Comparison of ENCODE assay signal across 8 cellular contexts in the genomic region with DNA sequence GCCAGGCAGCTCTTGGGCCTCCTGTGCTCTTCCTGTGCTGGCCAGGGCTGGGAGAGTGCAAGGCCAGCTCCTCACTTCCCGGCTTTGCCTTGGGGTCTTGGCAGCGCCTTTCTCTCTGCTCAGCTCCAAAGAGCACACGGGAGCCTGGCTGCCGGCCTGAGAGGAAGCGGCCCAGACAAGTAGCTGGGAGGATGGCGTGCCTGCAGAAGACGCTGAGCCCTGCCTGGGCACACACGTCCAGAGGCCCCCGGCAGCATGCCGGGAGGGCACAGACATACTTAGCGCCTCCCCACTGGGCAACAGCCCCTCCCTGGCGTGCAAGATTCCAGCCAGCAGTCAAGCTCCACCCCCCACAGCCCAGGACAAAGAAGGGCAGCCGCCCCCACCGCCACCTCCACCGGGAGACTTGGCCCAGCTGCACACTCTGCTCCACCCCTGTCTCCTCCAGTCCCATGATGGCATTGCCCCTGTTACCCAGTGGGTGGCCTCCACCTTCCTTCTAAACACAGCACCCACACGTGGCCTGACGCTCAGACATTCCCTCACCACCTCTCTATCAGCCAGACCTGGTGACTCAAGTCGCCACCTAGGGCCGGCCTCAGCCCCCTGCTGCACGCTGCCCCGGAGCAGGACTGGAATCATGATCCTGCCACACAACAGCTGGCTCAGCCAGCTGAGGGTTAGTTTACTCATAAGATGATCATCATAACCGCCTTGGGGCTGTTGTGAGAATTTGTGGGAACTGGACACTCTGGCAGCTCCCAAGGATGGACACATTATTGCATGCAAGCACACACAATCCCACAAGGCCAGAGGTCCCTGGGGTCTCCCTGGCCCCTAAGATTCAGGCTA. TPM values are rescaled to one million over a fixed set of nuclear protein-coding genes. Genes with fewer than 3 reads are reported as not detected.
DNase-seq lines count a peak whose midpoint lies in the region; ATAC-seq and TF ChIP-seq lines count a peak whose summit lies in the region.

No MANE protein-coding gene starts in this region.

- intact Hi-C loops in Right ventricle myocardium inferior (cut with DNase I): loop anchor here (2.0 kb wide), 1 partner anchor 37 kb away; no protein-coding TSS in a partner anchor

- TF ChIP-seq CTCF in GM12872 (IDR thresholded peaks at IDR 0.05; ENCODE audit: insufficient read depth, low read depth, low read length): peak; percentile 73
- peak; percentile 61 for TF ChIP-seq CTCF in parathyroid adenoma (IDR thresholded peaks at IDR 0.05)

- no peaks in the 10 kb centered on the region for H3K79me2 ChIP-seq in parathyroid adenoma

- H3K9me3 ChIP-seq in parathyroid adenoma (ENCODE audit: control insufficient read depth, low read length): no peaks in the 10 kb centered on the region

- H3K36me3 Mint-ChIP-seq in activated naive CD8-positive, alpha-beta T cell treated with anti-CD3 and anti-CD28 coated beads, Interleukin-2, amount 10 ng/mL, durations not matched to agents 7 days and 5 days: no peaks in the 10 kb centered on the region

- peaks cover 18% of the 10 kb centered on the region for H3K4me1 Mint-ChIP-seq in activated naive CD8-positive, alpha-beta T cell treated with anti-CD3 and anti-CD28 coated beads, Interleukin-2, amount 10 ng/mL, durations not matched to agents 7 days and 5 days

- H3K36me3 ChIP-seq in parathyroid adenoma (ENCODE audit: control insufficient read depth, insufficient read depth, low read length): no peaks in the 10 kb centered on the region

- peaks cover 2% of the 10 kb centered on the region for H3K27me3 Mint-ChIP-seq in activated naive CD8-positive, alpha-beta T cell treated with anti-CD3 and anti-CD28 coated beads, Interleukin-2, amount 10 ng/mL, durations not matched to agents 7 days and 5 days

- peak overlapping the region; percentile 44 for H3K27ac ChIP-seq in parathyroid adenoma

- H3K4me3 ChIP-seq in parathyroid adenoma (ENCODE audit: low read depth, low read length): no peak overlapping the region

- H3K9ac ChIP-seq in parathyroid adenoma: no peak overlapping the region

- H3K4me3 Mint-ChIP-seq in activated naive CD8-positive, alpha-beta T cell treated with anti-CD3 and anti-CD28 coated beads, Interleukin-2, amount 10 ng/mL, durations not matched to agents 7 days and 5 days: peak overlapping the region; percentile 28

- H2AFZ ChIP-seq in parathyroid adenoma: peak overlapping the region; percentile 83

- peaks cover 7% of the 10 kb centered on the region for H3K4me1 ChIP-seq in parathyroid adenoma

- DNase-seq in HPDE6-E6E7 (ENCODE audit: extremely low spot score) (peak; percentile 97), RPMI7951 (ENCODE audit: low read depth) (peak; percentile 99), Right ventricle myocardium inferior (ENCODE audit: missing footprints) (peak; percentile 83), GDM1 (lab: John Stamatoyannopoulos, UW) (no peak)
- DNase-seq in activated naive CD8-positive, alpha-beta T cell treated with anti-CD3 and anti-CD28 coated beads, Interleukin-2, amount 10 ng/mL, durations not matched to agents 7 days and 5 days: peak; percentile 53

- H3K27ac Mint-ChIP-seq in activated naive CD8-positive, alpha-beta T cell treated with anti-CD3 and anti-CD28 coated beads, Interleukin-2, amount 10 ng/mL, durations not matched to agents 7 days and 5 days: peak overlapping the region; percentile 6

- peak; percentile 84 for ATAC-seq in activated naive CD8-positive, alpha-beta T cell treated with anti-CD3 and anti-CD28 coated beads, Interleukin-2, amount 10 ng/mL, durations not matched to agents 7 days and 5 days (ENCODE audit: low read depth)
- ATAC-seq in Right ventricle myocardium inferior: peak; percentile 84
- ATAC-seq in HG03097 (IDR thresholded peaks at IDR 0.05; ENCODE audit: low FRiP score, unreplicated experiment): no peak

- no peaks in the 10 kb centered on the region for H3K27me3 ChIP-seq in parathyroid adenoma (ENCODE audit: control insufficient read depth, insufficient read depth, low read length)

- H3K9me3 Mint-ChIP-seq in activated naive CD8-positive, alpha-beta T cell treated with anti-CD3 and anti-CD28 coated beads, Interleukin-2, amount 10 ng/mL, durations not matched to agents 7 days and 5 days: no peaks in the 10 kb centered on the region

- H3K4me2 ChIP-seq in parathyroid adenoma (ENCODE audit: low read length): peak overlapping the region; percentile 24

- POLR2A ChIA-PET in activated naive CD8-positive, alpha-beta T cell treated with anti-CD3 and anti-CD28 coated beads, Interleukin-2, amount 10 ng/mL, durations not matched to agents 7 days and 5 days (lab: Charles Lee): interaction anchor here (1.2 kb wide), 1 partner anchor 18 kb away, joined by 4 read pairs; no protein-coding TSS in a partner anchor

RNA-seq across cellular contexts. Expression of gene SGCA, which starts 12.4 kb away (rescaled TPM):
- not detected in 2 replicates for total RNA-seq in RPMI7951 (2014; rRNA removed; shearing (Covaris generic))
- not detected for total RNA-seq in activated naive CD8-positive, alpha-beta T cell treated with anti-CD3 and anti-CD28 coated beads, Interleukin-2, amount 10 ng/mL, durations not matched to agents 7 days and 5 days
- 151 TPM for total RNA-seq in Right ventricle myocardium inferior

RNA-seq across cellular contexts. Expression of gene COL1A1, which starts 23.2 kb away (rescaled TPM):
- 239 and 259 TPM in 2 replicates for total RNA-seq in RPMI7951 (2014; rRNA removed; shearing (Covaris generic))
- under 1 TPM; 0.78 to 0.96 TPM for total RNA-seq in activated naive CD8-positive, alpha-beta T cell treated with anti-CD3 and anti-CD28 coated beads, Interleukin-2, amount 10 ng/mL, durations not matched to agents 7 days and 5 days
- total RNA-seq in Right ventricle myocardium inferior: 28.2 TPM

RNA-seq across cellular contexts. Expression of gene PPP1R9B, which starts 27.7 kb away (rescaled TPM):
- 9.5 and 12.8 TPM in 2 replicates for total RNA-seq in RPMI7951 (2014; rRNA removed; shearing (Covaris generic))
- total RNA-seq in activated naive CD8-positive, alpha-beta T cell treated with anti-CD3 and anti-CD28 coated beads, Interleukin-2, amount 10 ng/mL, durations not matched to agents 7 days and 5 days: 100 to 1,000 TPM; 114 to 116 TPM
- total RNA-seq in Right ventricle myocardium inferior: 38.4 TPM

RNA-seq across cellular contexts. Expression of gene SAMD14, which starts 48.2 kb away (rescaled TPM):
- 0.10 and 0.24 TPM in 2 replicates for total RNA-seq in RPMI7951 (2014; rRNA removed; shearing (Covaris generic))
- total RNA-seq in activated naive CD8-positive, alpha-beta T cell treated with anti-CD3 and anti-CD28 coated beads, Interleukin-2, amount 10 ng/mL, durations not matched to agents 7 days and 5 days: under 1 TPM; 0.11 to 0.19 TPM
- 1.7 TPM for total RNA-seq in Right ventricle myocardium inferior

Comparison
In these comparisons a context has a peak if more than half of its experiments do, and no peak if none do; other contexts are left out.
1. RNA of gene SGCA, which starts 12.4 kb away (total RNA-seq): 151 TPM in Right ventricle myocardium inferior (single experiment); not detected in RPMI7951 and not detected in activated naive CD8-positive, alpha-beta T cell treated with anti-CD3 and anti-CD28 coated beads, Interleukin-2, amount 10 ng/mL, durations not matched to agents 7 days and 5 days; every median in the first group is over 100 times any median in the second.
2. RNA of gene COL1A1, which starts 23.2 kb away (total RNA-seq): 239 to 259 TPM in RPMI7951 and 28.2 TPM in Right ventricle myocardium inferior (single experiment); 0.78 to 0.96 TPM in activated naive CD8-positive, alpha-beta T cell treated with anti-CD3 and anti-CD28 coated beads, Interleukin-2, amount 10 ng/mL, durations not matched to agents 7 days and 5 days; every median in the first group is over 10 times any median in the second.